11 cellular contexts compared by ENCODE assay signal in genomic region chr12:42296503-42297109, GRCh38. TPM values are rescaled to one million over a fixed set of nuclear protein-coding genes. Genes with fewer than 3 reads are reported as not detected.
DNase-seq lines count a peak whose midpoint lies in the region; ATAC-seq and TF ChIP-seq lines count a peak whose summit lies in the region.
"Had no signal": no experiment of that assay in that cellular context is flagged by ENCODE, and none has a peak within 500 bp of the region (broad histone marks: within the 10 kb centered on the region; RNA-seq: fewer than 3 reads in every experiment).

No MANE protein-coding gene starts in this region.

- H3K9me3 ChIP-seq in DOHH2 (ENCODE audit: control insufficient read depth, insufficient read depth, low read length) (no peaks in the 10 kb centered on the region), liver (ENCODE audit: control insufficient read depth in 4 of 4, low read length in 3 of 4) (no peaks in the 10 kb centered on the region)

- no peaks in the 10 kb centered on the region for H4K20me1 ChIP-seq in DOHH2 (ENCODE audit: control insufficient read depth, insufficient read depth, low read depth, low read length)

- peaks cover 13% of the 10 kb centered on the region for H3K36me3 Mint-ChIP-seq in stimulated activated effector memory CD8-positive, alpha-beta T cell treated with anti-CD3 and anti-CD28 coated beads, Interleukin-12 subunit alpha, Interleukin-12 subunit beta, amount 100 ng/mL, for 72 hours

- no peak overlapping the region for H3K27ac Mint-ChIP-seq in stimulated activated effector memory CD8-positive, alpha-beta T cell treated with anti-CD3 and anti-CD28 coated beads, Interleukin-12 subunit alpha, Interleukin-12 subunit beta, amount 100 ng/mL, for 72 hours
- H3K27ac Mint-ChIP-seq: activated T-helper 2 cell treated with anti-CD3 and anti-CD28 coated beads, Interferon-gamma antibody, Interleukin-2, Interleukin-4, amounts not matched to agents 10 μg/mL and 5 μg/mL and 100 μg/mL, durations not matched to agents 14 hours and 24 hours and 36 hours had no signal

- H3K36me3 ChIP-seq in DOHH2 (ENCODE audit: control insufficient read depth, low read length) = no peaks in the 10 kb centered on the region
- no peaks in the 10 kb centered on the region for H3K36me3 ChIP-seq in liver (ENCODE audit: control insufficient read depth in 4 of 4, insufficient read depth in 3 of 4, low read depth in 1 of 4, low read length in 3 of 4)

- H3F3A ChIP-seq in DOHH2 (ENCODE audit: control insufficient read depth, insufficient read depth) = no peaks in the 10 kb centered on the region

- H3K4me1 ChIP-seq in DOHH2 (ENCODE audit: control insufficient read depth, low read length) = peaks cover 16% of the 10 kb centered on the region
- no peaks in the 10 kb centered on the region for H3K4me1 ChIP-seq in liver (ENCODE audit: control insufficient read depth in 4 of 4, insufficient read depth in 4 of 4, low read length in 3 of 4)

- H3K27ac ChIP-seq in DOHH2 (ENCODE audit: low read depth, low read length) (no peak overlapping the region), VCaP (no peak overlapping the region), liver (ENCODE audit: low read depth in 1 of 2, low read length in 2 of 2) (no peak overlapping the region)

- no peaks in the 10 kb centered on the region for H3K79me2 ChIP-seq in DOHH2 (ENCODE audit: control insufficient read depth, low read length)

- no peak for TF ChIP-seq RAD21 in liver (IDR thresholded peaks at IDR 0.05)

- no peak for ATAC-seq in GM19023 (IDR thresholded peaks at IDR 0.05; ENCODE audit: unreplicated experiment)
- no peak for ATAC-seq in stimulated activated effector memory CD8-positive, alpha-beta T cell treated with anti-CD3 and anti-CD28 coated beads, Interleukin-12 subunit alpha, Interleukin-12 subunit beta, amount 100 ng/mL, for 72 hours

- 82% methylated on average over 5 of the region's 5 CpGs for WGBS in liver

- peaks cover 19% of the 10 kb centered on the region for H3K4me1 Mint-ChIP-seq in stimulated activated effector memory CD8-positive, alpha-beta T cell treated with anti-CD3 and anti-CD28 coated beads, Interleukin-12 subunit alpha, Interleukin-12 subunit beta, amount 100 ng/mL, for 72 hours

- no peak overlapping the region for H3K4me3 Mint-ChIP-seq in stimulated activated effector memory CD8-positive, alpha-beta T cell treated with anti-CD3 and anti-CD28 coated beads, Interleukin-12 subunit alpha, Interleukin-12 subunit beta, amount 100 ng/mL, for 72 hours

- H3K9me3 Mint-ChIP-seq in stimulated activated effector memory CD8-positive, alpha-beta T cell treated with anti-CD3 and anti-CD28 coated beads, Interleukin-12 subunit alpha, Interleukin-12 subunit beta, amount 100 ng/mL, for 72 hours = no peaks in the 10 kb centered on the region
- H3K9me3 Mint-ChIP-seq: activated T-helper 2 cell treated with anti-CD3 and anti-CD28 coated beads, Interferon-gamma antibody, Interleukin-2, Interleukin-4, amounts not matched to agents 10 μg/mL and 5 μg/mL and 100 μg/mL, durations not matched to agents 14 hours and 24 hours and 36 hours had no signal

- H3K4me2 ChIP-seq in DOHH2 (ENCODE audit: low read length) = no peak overlapping the region

- no peaks in the 10 kb centered on the region for H3K9me2 ChIP-seq in DOHH2 (replicated peaks; ENCODE audit: control insufficient read depth, low read length)

- DNase-seq in HT-29 (ENCODE audit: low spot score) = peak; percentile 7
- DNase-seq in DMS79 treated with DMSO at 0.1 percent for 48 hours (lab: John Stamatoyannopoulos, UW) = no peak
- no peak for DNase-seq in stimulated activated effector memory CD8-positive, alpha-beta T cell treated with anti-CD3 and anti-CD28 coated beads, Interleukin-12 subunit alpha, Interleukin-12 subunit beta, amount 100 ng/mL, for 72 hours (ENCODE audit: low spot score in 2 of 2)
- no peak for DNase-seq in T-helper 9 cell
- DNase-seq: kidney, NCI-H2107 had no signal

- H3K27me3 ChIP-seq in DOHH2 (ENCODE audit: control insufficient read depth, low read length) (peaks cover 6% of the 10 kb centered on the region), liver (ENCODE audit: control insufficient read depth in 4 of 4, insufficient read depth in 4 of 4, low read length in 3 of 4) (no peaks in the 10 kb centered on the region)

- no peak overlapping the region for H3K9ac ChIP-seq in liver (ENCODE audit: low read depth in 1 of 2, low read length in 2 of 2)

- no peak overlapping the region for H3K4me3 ChIP-seq in DOHH2 (ENCODE audit: low read length)
- no peak overlapping the region for H3K4me3 ChIP-seq in liver (ENCODE audit: low read depth in 1 of 3, low read length in 3 of 3)

- TF ChIP-seq CTCF in DOHH2 (IDR thresholded peaks at IDR 0.05; ENCODE audit: low read depth, low read length, poor library complexity, severe bottlenecking) (peak; percentile 83), VCaP (conservative IDR thresholded peaks at IDR 0.05) (peak; percentile 58), liver (IDR thresholded peaks at IDR 0.05; ENCODE audit: low read depth, low read length, missing input control) (peak; percentile 14)

TF ChIP-seq in liver, 16 proteins besides CTCF, POLR2A, EP300 and RAD21:
- TF ChIP-seq HNF4G (IDR thresholded peaks at IDR 0.05) (no peak), JUND (IDR thresholded peaks at IDR 0.05) (no peak), SP1 (IDR thresholded peaks at IDR 0.05) (no peak), MAX (IDR thresholded peaks at IDR 0.05) (no peak), EGR1 (IDR thresholded peaks at IDR 0.05; ENCODE audit: low read depth in 2 of 2) (no peak), HNF4A (conservative IDR thresholded peaks at IDR 0.05) (no peak), GABPA (IDR thresholded peaks at IDR 0.05 in 1 of 2, conservative IDR thresholded peaks at IDR 0.05 in 1 of 2) (no peak), YY1 (IDR thresholded peaks at IDR 0.05) (no peak), FOXA1 (IDR thresholded peaks at IDR 0.05) (no peak)
- TF ChIP-seq, protein P1, sequence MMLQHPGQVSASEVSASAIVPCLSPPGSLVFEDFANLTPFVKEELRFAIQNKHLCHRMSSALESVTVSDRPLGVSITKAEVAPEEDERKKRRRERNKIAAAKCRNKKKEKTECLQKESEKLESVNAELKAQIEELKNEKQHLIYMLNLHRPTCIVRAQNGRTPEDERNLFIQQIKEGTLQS (IDR thresholded peaks at IDR 0.05) = no peak
- TF ChIP-seq, protein P2, sequence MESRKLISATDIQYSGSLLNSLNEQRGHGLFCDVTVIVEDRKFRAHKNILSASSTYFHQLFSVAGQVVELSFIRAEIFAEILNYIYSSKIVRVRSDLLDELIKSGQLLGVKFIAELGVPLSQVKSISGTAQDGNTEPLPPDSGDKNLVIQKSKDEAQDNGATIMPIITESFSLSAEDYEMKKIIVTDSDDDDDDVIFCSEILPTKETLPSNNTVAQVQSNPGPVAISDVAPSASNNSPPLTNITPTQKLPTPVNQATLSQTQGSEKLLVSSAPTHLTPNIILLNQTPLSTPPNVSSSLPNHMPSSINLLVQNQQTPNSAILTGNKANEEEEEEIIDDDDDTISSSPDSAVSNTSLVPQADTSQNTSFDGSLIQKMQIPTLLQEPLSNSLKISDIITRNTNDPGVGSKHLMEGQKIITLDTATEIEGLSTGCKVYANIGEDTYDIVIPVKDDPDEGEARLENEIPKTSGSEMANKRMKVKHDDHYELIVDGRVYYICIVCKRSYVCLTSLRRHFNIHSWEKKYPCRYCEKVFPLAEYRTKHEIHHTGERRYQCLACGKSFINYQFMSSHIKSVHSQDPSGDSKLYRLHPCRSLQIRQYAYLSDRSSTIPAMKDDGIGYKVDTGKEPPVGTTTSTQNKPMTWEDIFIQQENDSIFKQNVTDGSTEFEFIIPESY (IDR thresholded peaks at IDR 0.05) = no peak
TF ChIP-seq in liver: peak in this region for 0.

RNA-seq across cellular contexts. Expression of gene ZCRB1, which starts 29.3 kb away (rescaled TPM):
- total RNA-seq in HT-29 (2014; rRNA removed; shearing (Covaris generic)) = 12.7 and 23.1 TPM in 2 replicates
- 10 to 100 TPM in 1 of 2 donors, 1 to 10 TPM in 1; 9.8 to 16.7 TPM for total RNA-seq in liver
- 10 to 100 TPM; 16.2 to 66.3 TPM for polyA plus RNA-seq in liver

RNA-seq across cellular contexts. Expression of gene PPHLN1, which starts 29.4 kb away (rescaled TPM):
- total RNA-seq in HT-29 (2014; rRNA removed; shearing (Covaris generic)) = 45.1 and 47.3 TPM in 2 replicates
- total RNA-seq in liver = 10 to 100 TPM; 33.6 to 40.3 TPM
- 10 to 100 TPM; 11.6 to 21.8 TPM for polyA plus RNA-seq in liver

RNA-seq across cellular contexts. Expression of gene YAF2, which starts 58.6 kb away (rescaled TPM):
- total RNA-seq in HT-29 (2014; rRNA removed; shearing (Covaris generic)) = 6.8 and 11.1 TPM in 2 replicates
- 10 to 100 TPM; 11.1 to 21.3 TPM for total RNA-seq in liver
- polyA plus RNA-seq in liver = 10 to 100 TPM in 1 of 2 donors, 1 to 10 TPM in 1; 7.3 to 22.9 TPM

Comparison
In these comparisons a context has a peak if more than half of its experiments do, and no peak if none do; other contexts are left out.
1. CTCF ChIP-seq: peak in every context shown above with its lines; median percentile 83 in DOHH2; 58 in VCaP; 14 in liver.